16 cellular contexts compared by ENCODE assay signal in the genomic region with DNA sequence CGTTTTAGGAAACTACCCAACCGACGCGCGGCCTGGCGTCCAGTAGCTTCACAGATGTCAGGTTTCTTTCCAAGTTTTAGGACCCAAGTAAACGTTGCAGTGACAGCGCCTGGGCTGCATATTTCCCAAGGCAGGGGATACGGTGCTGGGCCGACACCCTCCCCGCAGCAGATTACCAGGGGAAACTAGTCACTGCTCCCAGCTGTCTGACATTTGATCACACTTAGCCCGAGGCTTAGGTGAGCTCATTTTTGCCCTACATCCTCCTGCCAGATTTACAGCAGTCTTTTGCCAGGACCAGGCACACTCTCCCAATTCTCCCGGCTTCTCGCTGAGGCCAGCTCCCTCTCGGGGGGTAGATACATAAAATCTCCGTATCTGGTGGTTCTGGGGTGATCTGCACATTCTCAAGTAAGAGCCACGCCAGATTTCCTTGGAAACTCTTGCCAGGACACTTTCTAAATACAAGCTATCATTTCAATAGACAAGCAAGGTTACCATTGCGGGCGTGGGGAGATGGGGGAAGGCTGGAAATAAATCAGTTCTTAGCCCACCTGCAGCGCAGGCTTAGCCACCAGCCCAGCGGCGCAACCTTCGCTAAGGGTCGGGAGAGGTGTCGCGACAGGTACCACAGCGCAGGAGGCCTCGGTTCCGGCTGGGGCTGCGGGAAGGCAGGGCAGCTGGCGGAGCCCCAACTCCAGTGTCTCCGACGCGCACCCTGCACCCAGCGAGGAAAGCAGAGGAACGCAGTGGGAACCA. TPM values are rescaled to one million over a fixed set of nuclear protein-coding genes. Genes with fewer than 3 reads are reported as not detected.
DNase-seq lines count a peak whose midpoint lies in the region; ATAC-seq and TF ChIP-seq lines count a peak whose summit lies in the region.
"Had no signal": no experiment of that assay in that cellular context is flagged by ENCODE, and none has a peak within 500 bp of the region (broad histone marks: within the 10 kb centered on the region; RNA-seq: fewer than 3 reads in every experiment).

No MANE protein-coding gene starts in this region.

- no peak overlapping the region for H2BK20ac ChIP-seq in H9 (ENCODE audit: low read depth, low read length, poor library complexity, severe bottlenecking)

- no peak overlapping the region for H2BK15ac ChIP-seq in H9 (ENCODE audit: low read depth, low read length)

- BruUV-seq in A673 (replicated peaks; lab: Mats Ljungman, UMichigan) = no TSS peak

- CTCF ChIA-PET in A673 (lab: Charles Lee) = interaction anchor here (0.7 to 1.2 kb wide), 3 partner anchors 381 to 681 kb away, joined by 3 read pairs; no protein-coding TSS in a partner anchor

- H4K91ac ChIP-seq in H9 (ENCODE audit: insufficient read length, low read depth, low read length) = no peak overlapping the region

- H2BK12ac ChIP-seq in H9 (ENCODE audit: insufficient read length, low read depth, low read length) = no peak overlapping the region

- H3K27me3 ChIP-seq in A673 (replicated peaks; ENCODE audit: insufficient read depth, low read depth, low read length, poor library complexity) (peaks cover 80% of the 10 kb centered on the region), H9 (ENCODE audit: insufficient read depth, low read length) (peaks cover 25% of the 10 kb centered on the region; the same call in 1 of the 2 replicates)

- H3K23me2 ChIP-seq in H9 (ENCODE audit: insufficient read length, low read depth, low read length, poor library complexity, severe bottlenecking) = peaks cover 29% of the 10 kb centered on the region

- H3K4ac ChIP-seq in H9 (ENCODE audit: low read depth, low read length) = no peak overlapping the region

- no peak overlapping the region; the same call in 1 of the 2 replicates for H3K14ac ChIP-seq in H9 (ENCODE audit: insufficient read depth, low read length)

- no peak overlapping the region for H3T11ph ChIP-seq in H9 (ENCODE audit: low read length)

- H4K8ac ChIP-seq in H9 (replicated peaks; ENCODE audit: insufficient read length, low read depth, low read length) = no peak overlapping the region

- H3K4me1 Mint-ChIP-seq in H9 = peaks cover 57 to 59% of the 10 kb centered on the region in 2 experiments
- H3K4me1 Mint-ChIP-seq in osteocyte (ENCODE audit: unreplicated experiment) = peaks cover 16% of the 10 kb centered on the region

- H3K27me3 Mint-ChIP-seq in H9 (ENCODE audit: low read depth) (peaks cover 94% of the 10 kb centered on the region), osteocyte (ENCODE audit: unreplicated experiment) (peaks cover 69% of the 10 kb centered on the region)

- no peak overlapping the region for H4K5ac ChIP-seq in H9 (ENCODE audit: insufficient read length, low read depth, low read length)

- no peaks in the 10 kb centered on the region for H3K4me1 ChIP-seq in A673 (ENCODE audit: insufficient read depth, low read length, poor library complexity, severe bottlenecking)
- H3K4me1 ChIP-seq in H9 (ENCODE audit: insufficient read depth, low read length) = no peaks in the 10 kb centered on the region; the same call in 1 of the 2 replicates
- H3K4me1 ChIP-seq: parathyroid adenoma had no signal

- ATAC-seq in Right ventricle myocardium superior (ENCODE audit: poor library complexity) = no peak
- ATAC-seq: activated CD8-positive, alpha-beta T cell treated with anti-CD3 and anti-CD28 coated beads, Interleukin-2, amount 10 ng/mL, durations not matched to agents 7 days and 5 days had no signal

- no peaks in the 10 kb centered on the region for H4K20me1 ChIP-seq in H9 (ENCODE audit: control insufficient read depth, insufficient read depth, insufficient read length)

- no peak overlapping the region for H3K23ac ChIP-seq in H9 (ENCODE audit: insufficient read length, low read depth, low read length)

- H3K9me3 ChIP-seq in A673 (ENCODE audit: low read depth, low read length, poor library complexity, severe bottlenecking) (no peaks in the 10 kb centered on the region), H9 (ENCODE audit: control insufficient read depth, low read depth, low read length) (no peaks in the 10 kb centered on the region)

- H3K27ac ChIP-seq in A673 (ENCODE audit: low read depth, low read length, poor library complexity, severe bottlenecking) (no peak overlapping the region), H9 (ENCODE audit: insufficient read length, low read depth, low read length) (no peak overlapping the region)
- H3K27ac ChIP-seq: parathyroid adenoma, PC-9, spleen, VCaP had no signal

- H3K36me3 ChIP-seq in A673 (ENCODE audit: insufficient read depth, low read length, poor library complexity, severe bottlenecking) = no peaks in the 10 kb centered on the region
- H3K36me3 ChIP-seq: spleen had no signal

- H3K79me1 ChIP-seq in H9 (ENCODE audit: insufficient read depth, low read depth, low read length, poor library complexity, severe bottlenecking) = no peaks in the 10 kb centered on the region

- intact Hi-C loops in A673 (cut with micrococcal nuclease; ENCODE audit: unreplicated experiment) (loop anchor here (5.0 to 10.0 kb wide), 2 partner anchors 383 to 450 kb away; no protein-coding TSS in a partner anchor), Right ventricle myocardium superior (cut with DNase I) (no loop called here)

- H3K18ac ChIP-seq in H9 (ENCODE audit: insufficient read length, low read depth, low read length) = no peak overlapping the region

- POLR2A ChIA-PET in A673 (lab: Charles Lee; ENCODE audit: low non-redundant PET) = no interaction called here

- in situ Hi-C loops in astrocyte of the cerebellum (cut with HindIII; ENCODE audit: low sequenced_read_pairs) = no loop called here

- H3K27ac Mint-ChIP-seq in H9 (no peak overlapping the region), osteocyte (ENCODE audit: unreplicated experiment) (no peak overlapping the region)
- H3K27ac Mint-ChIP-seq: activated CD8-positive, alpha-beta T cell treated with anti-CD3 and anti-CD28 coated beads, Interleukin-2, amount 10 ng/mL, durations not matched to agents 7 days and 5 days had no signal

- H2AK5ac ChIP-seq in H9 (ENCODE audit: insufficient read length, low read length) = no peak overlapping the region

- H3K56ac ChIP-seq in H9 (ENCODE audit: insufficient read length, low read depth, low read length) = no peak overlapping the region

- peak overlapping the region; percentile 81 for H3K4me2 ChIP-seq in H9 (ENCODE audit: insufficient read depth, insufficient read length, low read length)
- H3K4me2 ChIP-seq: PC-9 had no signal

- H3K9me3 Mint-ChIP-seq in H9 = peaks cover 10 to 15% of the 10 kb centered on the region in 2 experiments
- H3K9me3 Mint-ChIP-seq in osteocyte (ENCODE audit: unreplicated experiment) = no peaks in the 10 kb centered on the region

- H3K4me3 Mint-ChIP-seq in H9 (peak overlapping the region; percentile 51 to 82), osteocyte (ENCODE audit: unreplicated experiment) (no peak overlapping the region)
- H3K4me3 Mint-ChIP-seq: activated CD8-positive, alpha-beta T cell treated with anti-CD3 and anti-CD28 coated beads, Interleukin-2, amount 10 ng/mL, durations not matched to agents 7 days and 5 days had no signal

- DNase-seq in A673 (ENCODE audit: low spot score) = no peak
- peak; percentile 28 for DNase-seq in H9
- DNase-seq in astrocyte of the cerebellum (ENCODE audit: low read depth) = no peak
- peak; percentile 79 for DNase-seq in islet precursor cell
- no peak for DNase-seq in NCI-H446 treated with DMSO at 0.1 percent for 48 hours (lab: John Stamatoyannopoulos, UW)
- DNase-seq in Right ventricle myocardium superior = no peak
- DNase-seq in osteocyte (ENCODE audit: extremely low spot score, unreplicated experiment) = no peak
- DNase-seq in stimulated activated CD4-positive, alpha-beta T cell treated with anti-CD3 and anti-CD28 coated beads, Interleukin-15, amount 100 ng/mL, for 24 hours = no peak
- DNase-seq: activated CD8-positive, alpha-beta T cell treated with anti-CD3 and anti-CD28 coated beads, Interleukin-2, amount 10 ng/mL, durations not matched to agents 7 days and 5 days; kidney; PC-9; spleen had no signal

- no peak overlapping the region for H2BK5ac ChIP-seq in H9 (ENCODE audit: insufficient read length, low read length)

- H3K36me3 Mint-ChIP-seq in H9 (ENCODE audit: insufficient read depth in 1 of 3, low read depth in 3 of 3) (peaks cover 0 to 11% (median 10%) of the 10 kb centered on the region in 3 experiments; a peak in 5 of 7 replicates), osteocyte (ENCODE audit: unreplicated experiment) (peaks cover 1% of the 10 kb centered on the region)

- no peak overlapping the region for H2AFZ ChIP-seq in H9 (ENCODE audit: low read length)
- H2AFZ ChIP-seq: parathyroid adenoma, PC-9 had no signal

- TF ChIP-seq CTCF in A673 (conservative IDR thresholded peaks at IDR 0.05; ENCODE audit: low read depth, low read length) = no peak
- no peak for TF ChIP-seq CTCF in H9 (conservative IDR thresholded peaks at IDR 0.05)
- TF ChIP-seq CTCF in astrocyte of the cerebellum (IDR thresholded peaks at IDR 0.05; ENCODE audit: low read depth, low read length, missing control alignments) = no peak
- no peak for TF ChIP-seq CTCF in osteocyte (IDR thresholded peaks at IDR 0.05)

- no CpG with 5 or more reads among the region's 36 CpGs for WGBS in H9 (ENCODE audit: extremely low coverage, insufficient read length, low lambda C conversion rate)

- H3K9ac ChIP-seq in H9 (ENCODE audit: extremely low read depth, insufficient read length, low read length) = no peak overlapping the region
- H3K9ac ChIP-seq: parathyroid adenoma had no signal

- H3K4me3 ChIP-seq in A673 (ENCODE audit: low read depth, low read length, poor library complexity, severe bottlenecking) (peak overlapping the region; percentile 2), astrocyte of the cerebellum (ENCODE audit: low read depth, low read length) (peak overlapping the region; percentile 5)
- H3K4me3 ChIP-seq: PC-9, spleen had no signal

- H2BK120ac ChIP-seq in H9 (ENCODE audit: low read depth, low read length, poor library complexity, severe bottlenecking) = no peak overlapping the region

- no peaks in the 10 kb centered on the region for H3K79me2 ChIP-seq in H9 (ENCODE audit: insufficient read depth, low read length)
- H3K79me2 ChIP-seq: parathyroid adenoma had no signal

RNA-seq across cellular contexts. Expression of a gene that starts 2.5 kb away (rescaled TPM):
- total RNA-seq in A673 (2021) (not detected in 2 replicates), H9 (2021) (7.7 and 8.5 TPM in 2 replicates), Right ventricle myocardium superior (not detected), osteocyte (not detected in 2 replicates)
- total RNA-seq: activated CD8-positive, alpha-beta T cell treated with anti-CD3 and anti-CD28 coated beads, Interleukin-2, amount 10 ng/mL, durations not matched to agents 7 days and 5 days; kidney; mononuclear cell; NCI-H460; PC-9; spleen had no signal

Comparison
In these comparisons a context has a peak if more than half of its experiments do, and no peak if none do; other contexts are left out.
1. DNase-seq: peak in H9 (single experiment) and islet precursor cell (single experiment); none in A673 (single experiment), astrocyte of the cerebellum (single experiment), NCI-H446 treated with DMSO at 0.1 percent for 48 hours (single experiment), Right ventricle myocardium superior (single experiment), osteocyte (single experiment) and stimulated activated CD4-positive, alpha-beta T cell treated with anti-CD3 and anti-CD28 coated beads, Interleukin-15, amount 100 ng/mL, for 24 hours (single experiment).